Comparison of ENCODE assay signal across 8 cellular contexts in genomic region chr4:24703298-24703697, GRCh38.
"Had no signal": no experiment of that assay in that cellular context is flagged by ENCODE, and none has a peak within 500 bp of the region (broad histone marks: within the 10 kb centered on the region; RNA-seq: fewer than 3 reads in every experiment).

No MANE protein-coding gene starts in this region.

- ATAC-seq: GM12878 had no signal

- DNase-seq: GDM1, GF-D8 had no signal

- H3K4me3 ChIP-seq: GM12878 had no signal

- FAIRE-seq: G401.6, GM12878, GM12891, GM12892, GM18507, GM19239 had no signal
